In the genomic region with DNA sequence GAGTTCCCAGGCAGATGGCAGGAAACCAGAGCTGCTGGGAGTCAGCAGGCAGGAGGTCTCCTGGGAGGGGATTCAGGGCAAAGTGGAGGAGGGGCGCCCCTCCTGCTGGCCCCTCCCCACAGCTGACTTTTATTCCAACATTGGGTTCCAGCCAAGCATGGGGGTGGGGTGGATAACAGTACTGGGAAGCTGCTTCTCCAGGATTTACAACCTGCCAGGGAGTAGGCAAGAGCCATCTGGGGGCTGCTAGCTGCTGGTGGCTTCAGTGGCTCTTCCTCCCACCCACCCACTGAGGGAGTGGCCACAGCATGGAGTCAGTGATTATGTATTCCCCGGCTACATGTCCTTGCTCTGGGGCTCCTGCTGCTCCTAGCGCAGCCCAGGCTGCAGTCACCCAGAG, we compare ENCODE assay signal across 18 cellular contexts. TPM values are rescaled to one million over a fixed set of nuclear protein-coding genes. Genes with fewer than 3 reads are reported as not detected.
DNase-seq lines count a peak whose midpoint lies in the region; ATAC-seq and TF ChIP-seq lines count a peak whose summit lies in the region.
"Had no signal": no experiment of that assay in that cellular context is flagged by ENCODE, and none has a peak within 500 bp of the region (broad histone marks: within the 10 kb centered on the region; RNA-seq: fewer than 3 reads in every experiment).

No MANE protein-coding gene starts in this region.

- POLR2A ChIA-PET in activated CD8-positive, alpha-beta T cell treated with anti-CD3 and anti-CD28 coated beads, Interleukin-2, amount 10 ng/mL, durations not matched to agents 7 days and 5 days (lab: Charles Lee) = no interaction called here

- TF ChIP-seq EP300 in gastroesophageal sphincter (IDR thresholded peaks at IDR 0.05) = no peak

- H3K9me3 ChIP-seq in gastroesophageal sphincter = no peaks in the 10 kb centered on the region
- H3K9me3 ChIP-seq: thyroid gland had no signal

- peaks cover 2% of the 10 kb centered on the region for H3K4me1 Mint-ChIP-seq in activated CD8-positive, alpha-beta T cell treated with anti-CD3 and anti-CD28 coated beads, Interleukin-2, amount 10 ng/mL, durations not matched to agents 7 days and 5 days (ENCODE audit: low read depth)
- H3K4me1 Mint-ChIP-seq: activated CD4-positive, alpha-beta memory T cell treated with anti-CD3 and anti-CD28 coated beads, Interleukin-2, amount 10 ng/mL, durations not matched to agents 7 days and 5 days had no signal

- H3K27me3 ChIP-seq in gastroesophageal sphincter = peaks cover 49% of the 10 kb centered on the region
- H3K27me3 ChIP-seq: thyroid gland had no signal

- 0% methylated on average over 2 of the region's 3 CpGs; no CpG with 5 or more reads in 1 of the 2 donors for WGBS in gastroesophageal sphincter (ENCODE audit: low coverage in 1 of 2), 2 donors

- H3K36me3 Mint-ChIP-seq in activated CD8-positive, alpha-beta T cell treated with anti-CD3 and anti-CD28 coated beads, Interleukin-2, amount 10 ng/mL, durations not matched to agents 7 days and 5 days (ENCODE audit: low read depth) = no peaks in the 10 kb centered on the region

- no peak for TF ChIP-seq CTCF in gastroesophageal sphincter (IDR thresholded peaks at IDR 0.05)

- peaks cover 0 to 10% (median 0%) of the 10 kb centered on the region in 3 donors for H3K4me1 ChIP-seq in gastroesophageal sphincter
- H3K4me1 ChIP-seq: thyroid gland had no signal

- H3K36me3 ChIP-seq in gastroesophageal sphincter = no peaks in the 10 kb centered on the region
- H3K36me3 ChIP-seq: thyroid gland had no signal

- H3K4me3 Mint-ChIP-seq in activated CD8-positive, alpha-beta T cell treated with anti-CD3 and anti-CD28 coated beads, Interleukin-2, amount 10 ng/mL, durations not matched to agents 7 days and 5 days = no peak overlapping the region
- H3K4me3 Mint-ChIP-seq: activated CD4-positive, alpha-beta memory T cell treated with anti-CD3 and anti-CD28 coated beads, Interleukin-2, amount 10 ng/mL, durations not matched to agents 7 days and 5 days; activated T-helper 1 cell treated with anti-CD3 and anti-CD28 coated beads, Interleukin-12 subunit alpha, Interleukin-12 subunit beta, Interleukin-2, Interleukin-4 antibody, amounts not matched to agents 30 ng/mL and 10 ng/mL and 1 ng/mL, durations not matched to agents 14 hours and 24 hours and 36 hours had no signal

- H3K9me3 Mint-ChIP-seq in activated CD8-positive, alpha-beta T cell treated with anti-CD3 and anti-CD28 coated beads, Interleukin-2, amount 10 ng/mL, durations not matched to agents 7 days and 5 days (ENCODE audit: insufficient read depth) = no peaks in the 10 kb centered on the region
- H3K9me3 Mint-ChIP-seq: activated CD4-positive, alpha-beta memory T cell treated with anti-CD3 and anti-CD28 coated beads, Interleukin-2, amount 10 ng/mL, durations not matched to agents 7 days and 5 days; activated T-helper 1 cell treated with anti-CD3 and anti-CD28 coated beads, Interleukin-12 subunit alpha, Interleukin-12 subunit beta, Interleukin-2, Interleukin-4 antibody, amounts not matched to agents 30 ng/mL and 10 ng/mL and 1 ng/mL, durations not matched to agents 14 hours and 24 hours and 36 hours had no signal

- peaks cover 30% of the 10 kb centered on the region for H3K27me3 Mint-ChIP-seq in activated CD8-positive, alpha-beta T cell treated with anti-CD3 and anti-CD28 coated beads, Interleukin-2, amount 10 ng/mL, durations not matched to agents 7 days and 5 days (ENCODE audit: low read depth)

- ATAC-seq in gastroesophageal sphincter (no peak), GM21390 (IDR thresholded peaks at IDR 0.05; ENCODE audit: unreplicated experiment) (no peak)
- no peak for ATAC-seq in activated CD8-positive, alpha-beta T cell treated with anti-CD3 and anti-CD28 coated beads, Interleukin-2, amount 10 ng/mL, durations not matched to agents 7 days and 5 days

- H3K4me3 ChIP-seq in gastroesophageal sphincter = no peak overlapping the region
- H3K4me3 ChIP-seq: GM23248, thyroid gland had no signal

- DNase-seq in COR-L47 (lab: John Stamatoyannopoulos, UW) = peak; percentile 90
- DNase-seq in NCI-H128 (lab: John Stamatoyannopoulos, UW; ENCODE audit: unreplicated experiment) = peak; percentile 58
- peak; percentile 100 for DNase-seq in NCI-H82 (lab: John Stamatoyannopoulos, UW)
- DNase-seq in left kidney (ENCODE audit: low read depth, low spot score) = peak; percentile 98
- no peak for DNase-seq in activated CD8-positive, alpha-beta T cell treated with anti-CD3 and anti-CD28 coated beads, Interleukin-2, amount 10 ng/mL, durations not matched to agents 7 days and 5 days
- no peak for DNase-seq in HUDEP-2 (lab: John Stamatoyannopoulos, UW; ENCODE audit: unreplicated experiment in 76 of 76)
- DNase-seq: activated CD4-positive, alpha-beta memory T cell treated with anti-CD3 and anti-CD28 coated beads, Interleukin-2, amount 10 ng/mL, durations not matched to agents 7 days and 5 days; amniotic stem cell; cerebellar nuclear complex; foreskin fibroblast; GM23248; mammary epithelial cell; NCI-H146; stimulated activated CD4-positive, alpha-beta T cell treated with anti-CD3 and anti-CD28 coated beads, Interleukin-4, amount 100 ng/mL, for 1 hour; thyroid gland had no signal

- H3K27ac ChIP-seq in gastroesophageal sphincter = no peak overlapping the region
- H3K27ac ChIP-seq: GM23248, thyroid gland had no signal

- TF ChIP-seq POLR2A in gastroesophageal sphincter (IDR thresholded peaks at IDR 0.05) = no peak

- no peak overlapping the region for H3K27ac Mint-ChIP-seq in activated CD8-positive, alpha-beta T cell treated with anti-CD3 and anti-CD28 coated beads, Interleukin-2, amount 10 ng/mL, durations not matched to agents 7 days and 5 days
- H3K27ac Mint-ChIP-seq: activated CD4-positive, alpha-beta memory T cell treated with anti-CD3 and anti-CD28 coated beads, Interleukin-2, amount 10 ng/mL, durations not matched to agents 7 days and 5 days; activated T-helper 1 cell treated with anti-CD3 and anti-CD28 coated beads, Interleukin-12 subunit alpha, Interleukin-12 subunit beta, Interleukin-2, Interleukin-4 antibody, amounts not matched to agents 30 ng/mL and 10 ng/mL and 1 ng/mL, durations not matched to agents 14 hours and 24 hours and 36 hours had no signal

- CTCF ChIA-PET in activated CD8-positive, alpha-beta T cell treated with anti-CD3 and anti-CD28 coated beads, Interleukin-2, amount 10 ng/mL, durations not matched to agents 7 days and 5 days (lab: Charles Lee) = no interaction called here

RNA-seq across cellular contexts. Expression of a gene that starts 36.8 kb away (rescaled TPM):
- total RNA-seq in gastroesophageal sphincter = under 1 TPM in 2 of 4 donors, not detected in 2; 0.12 to 0.47 TPM
- total RNA-seq in activated CD8-positive, alpha-beta T cell treated with anti-CD3 and anti-CD28 coated beads, Interleukin-2, amount 10 ng/mL, durations not matched to agents 7 days and 5 days = not detected
- total RNA-seq: activated CD4-positive, alpha-beta memory T cell treated with anti-CD3 and anti-CD28 coated beads, Interleukin-2, amount 10 ng/mL, durations not matched to agents 7 days and 5 days; activated T-helper 1 cell treated with anti-CD3 and anti-CD28 coated beads, Interleukin-12 subunit alpha, Interleukin-12 subunit beta, Interleukin-2, Interleukin-4 antibody, amounts not matched to agents 30 ng/mL and 10 ng/mL and 1 ng/mL, durations not matched to agents 14 hours and 24 hours and 36 hours; mammary epithelial cell had no signal

Comparison
In these comparisons a context has a peak if more than half of its experiments do, and no peak if none do; other contexts are left out.
1. DNase-seq: peak in COR-L47 (single experiment), NCI-H128 (single experiment), NCI-H82 (single experiment) and left kidney (single experiment); none in activated CD8-positive, alpha-beta T cell treated with anti-CD3 and anti-CD28 coated beads, Interleukin-2, amount 10 ng/mL, durations not matched to agents 7 days and 5 days (single experiment) and HUDEP-2 (0 of 76).